In the genomic region with DNA sequence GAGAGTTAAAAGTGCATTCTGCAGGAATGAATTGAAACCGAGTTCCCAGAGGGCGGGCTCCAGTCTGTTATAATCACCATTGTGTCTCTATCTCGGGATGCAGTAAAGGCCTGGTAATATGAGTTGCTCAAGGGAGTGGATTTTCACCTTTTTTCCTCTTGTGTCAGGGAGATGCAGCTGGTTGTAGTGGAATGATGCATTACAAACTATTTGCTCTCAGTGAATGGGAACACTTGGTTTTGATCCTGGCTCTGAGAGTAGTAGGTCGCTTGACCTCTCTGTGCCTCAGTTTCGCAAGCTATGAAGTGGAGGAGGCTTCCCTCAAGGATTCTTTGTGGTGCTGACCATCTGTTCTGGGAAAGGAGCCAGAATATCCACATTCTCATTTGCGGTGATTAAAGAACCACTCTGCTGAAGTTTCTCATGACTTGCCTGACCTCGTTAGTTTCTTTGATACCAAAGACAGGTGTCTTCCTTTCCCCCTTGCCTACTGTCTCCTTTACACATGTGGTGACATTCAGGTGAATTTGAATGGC, we compare ENCODE assay signal across 10 cellular contexts.
DNase-seq lines count a peak whose midpoint lies in the region; TF ChIP-seq lines count a peak whose summit lies in the region.
"Had no signal": no experiment of that assay in that cellular context is flagged by ENCODE, and none has a peak within 500 bp of the region (broad histone marks: within the 10 kb centered on the region; RNA-seq: fewer than 3 reads in every experiment).

No MANE protein-coding gene starts in this region.

- no peak for TF ChIP-seq CTCF in coronary artery (IDR thresholded peaks at IDR 0.05)

- H2AFZ ChIP-seq in ACC112 (ENCODE audit: low read length, unreplicated experiment) (no peak overlapping the region), GM23248 (no peak overlapping the region)

- 51 to 54% methylated on average over 7 of the region's 7 CpGs for WGBS in GM23248 (ENCODE audit: low coverage in 1 of 2, low lambda C conversion rate in 2 of 2, missing lambda C conversion rate in 2 of 2), 2 experiments

- H3F3A ChIP-seq in GM23248 (ENCODE audit: insufficient read depth): peaks cover 30% of the 10 kb centered on the region

- no peaks in the 10 kb centered on the region for H3K9me2 ChIP-seq in GM23248 (ENCODE audit: insufficient read depth)

- H3K9me3 ChIP-seq in GM23248 (ENCODE audit: low read depth): no peaks in the 10 kb centered on the region
- H3K9me3 ChIP-seq: SJCRH30 had no signal

- H3K4me3 ChIP-seq in ACC112 (ENCODE audit: low read depth, low read length) (no peak overlapping the region), GM23248 (no peak overlapping the region), coronary artery (no peak overlapping the region)
- H3K4me3 ChIP-seq: SJCRH30 had no signal

- no peaks in the 10 kb centered on the region for H3K27me3 ChIP-seq in ACC112 (ENCODE audit: insufficient read depth, low read length)
- H3K27me3 ChIP-seq in GM23248 (replicated peaks; ENCODE audit: insufficient read depth): no peaks in the 10 kb centered on the region
- H3K27me3 ChIP-seq: SJCRH30 had no signal

- no peaks in the 10 kb centered on the region for H3K79me2 ChIP-seq in ACC112 (ENCODE audit: control insufficient read depth, insufficient read depth, low read length, unreplicated experiment)
- no peaks in the 10 kb centered on the region for H3K79me2 ChIP-seq in GM23248 (ENCODE audit: insufficient read depth)

- no peak overlapping the region for H3K9ac ChIP-seq in GM23248

- DNase-seq in GM23248 (peak; percentile 77), amniotic epithelial cell (ENCODE audit: low read depth) (peak; percentile 100), kidney tubule cell (ENCODE audit: low spot score) (peak; percentile 84), activated gamma-delta T cell (lab: John Stamatoyannopoulos, UW) (no peak), coronary artery (ENCODE audit: low spot score) (no peak), NOMO-1 treated with dmso at 0.1 percent for 144 hours (lab: John Stamatoyannopoulos, UW; ENCODE audit: unreplicated experiment) (no peak)
- DNase-seq in stimulated activated naive CD4-positive, alpha-beta T cell treated with Interleukin-2 at 50 U/mL for 16 hours (lab: John Stamatoyannopoulos, UW): no peak
- DNase-seq: DMS153 had no signal

- no peaks in the 10 kb centered on the region for H4K20me1 ChIP-seq in GM23248 (ENCODE audit: insufficient read depth)

- no peak overlapping the region for H3K4me2 ChIP-seq in GM23248 (ENCODE audit: unreplicated experiment)

- in situ Hi-C loops in GM23248 (cut with MboI): loop anchor here (10.0 kb wide), 1 partner anchor 712 kb away; a partner anchor contains a TSS

- H3K36me3 ChIP-seq in ACC112 (ENCODE audit: insufficient read depth, low read length) (no peaks in the 10 kb centered on the region), GM23248 (ENCODE audit: low read depth) (no peaks in the 10 kb centered on the region)
- H3K36me3 ChIP-seq: SJCRH30 had no signal

- H3K27ac ChIP-seq in ACC112 (ENCODE audit: low read depth, low read length): peak overlapping the region; percentile 28; the same call in 1 of the 2 replicates
- H3K27ac ChIP-seq in GM23248: no peak overlapping the region
- H3K27ac ChIP-seq in coronary artery: no peak overlapping the region
- H3K27ac ChIP-seq: SJCRH30 had no signal

- peaks cover 41% of the 10 kb centered on the region for H3K4me1 ChIP-seq in ACC112 (ENCODE audit: control insufficient read depth, insufficient read depth, low read length, unreplicated experiment)
- H3K4me1 ChIP-seq in GM23248 (ENCODE audit: insufficient read depth): peaks cover 36% of the 10 kb centered on the region

Comparison
In these comparisons a context has a peak if more than half of its experiments do, and no peak if none do; other contexts are left out.
1. DNase-seq: peak in GM23248 (single experiment), amniotic epithelial cell (single experiment) and kidney tubule cell (single experiment); none in activated gamma-delta T cell (single experiment), coronary artery (single experiment), stimulated activated naive CD4-positive, alpha-beta T cell treated with Interleukin-2 at 50 U/mL for 16 hours (single experiment) and NOMO-1 treated with dmso at 0.1 percent for 144 hours (single experiment).